In genomic region chr9:85117831-85118230, GRCh38 we compare ENCODE assay signal across 21 cellular contexts.
"Had no signal": no experiment of that assay in that cellular context is flagged by ENCODE, and none has a peak within 500 bp of the region (broad histone marks: within the 10 kb centered on the region; RNA-seq: fewer than 3 reads in every experiment).

No MANE protein-coding gene starts in this region.

- H3K36me3 ChIP-seq: ascending aorta, tibial nerve, WERI-Rb-1 had no signal

- H3K36me3 Mint-ChIP-seq: activated naive CD4-positive, alpha-beta T cell treated with anti-CD3 and anti-CD28 coated beads, Interleukin-2, amount 50 U/mL, for 24 hours had no signal

- ATAC-seq: activated T-cell treated with anti-CD3 and anti-CD28 coated beads, Interleukin-2, amount 50 U/mL, for 72 hours; left lobe of liver; stimulated activated naive CD8-positive, alpha-beta T cell treated with anti-CD3 and anti-CD28 coated beads, Interleukin-15, Interleukin-2, amounts not matched to agents 100 U/mL and 50 U/mL, for 24 hours had no signal

- H3K9me3 ChIP-seq: ascending aorta had no signal

- H3K4me3 ChIP-seq: ascending aorta, lung, tibial nerve had no signal

- H3K27ac Mint-ChIP-seq: activated naive CD4-positive, alpha-beta T cell treated with anti-CD3 and anti-CD28 coated beads, Interleukin-2, amount 50 U/mL, for 24 hours; activated T-cell treated with anti-CD3 and anti-CD28 coated beads, Interleukin-2, amount 50 U/mL, for 72 hours; nephron progenitor cell had no signal

- H3K4me1 ChIP-seq: ascending aorta, tibial nerve had no signal

- H3K27ac ChIP-seq: ascending aorta, tibial nerve, WERI-Rb-1 had no signal

- DNase-seq: activated CD4-positive, alpha-beta T cell treated with anti-CD3 and anti-CD28 coated beads for 1 hour; activated CD4-positive, alpha-beta T cell treated with anti-CD3 and anti-CD28 coated beads, Interleukin-2, amount 50 U/mL, for 4 hours; activated effector memory CD4-positive, alpha-beta T cell treated with anti-CD3 and anti-CD28 coated beads, Interleukin-2, amount 50 U/mL, for 16 hours; activated T-cell treated with anti-CD3 and anti-CD28 coated beads, Interleukin-2, amount 50 U/mL, for 72 hours; effector CD8-positive, alpha-beta T cell; hippocampal formation; midbrain; nephron progenitor cell; nucleus accumbens; posterior cingulate gyrus; retina; stimulated activated CD4-positive, alpha-beta T cell treated with anti-CD3 and anti-CD28 coated beads, Interleukin-12 subunit alpha, Interleukin-12 subunit beta, amount 100 ng/mL, for 4 hours; stimulated activated CD4-positive, alpha-beta T cell treated with anti-CD3 and anti-CD28 coated beads, Interleukin-1b, Interleukin-23, amount 100 ng/mL, for 48 hours; stimulated activated naive CD8-positive, alpha-beta T cell treated with anti-CD3 and anti-CD28 coated beads, Interleukin-15, Interleukin-2, amounts not matched to agents 100 U/mL and 50 U/mL, for 24 hours; T-helper 2 cell; WERI-Rb-1 had no signal

- H3K4me1 Mint-ChIP-seq: activated naive CD4-positive, alpha-beta T cell treated with anti-CD3 and anti-CD28 coated beads, Interleukin-2, amount 50 U/mL, for 24 hours; nephron progenitor cell had no signal

- H3K4me3 Mint-ChIP-seq: activated naive CD4-positive, alpha-beta T cell treated with anti-CD3 and anti-CD28 coated beads, Interleukin-2, amount 50 U/mL, for 24 hours; activated T-cell treated with anti-CD3 and anti-CD28 coated beads, Interleukin-2, amount 50 U/mL, for 72 hours; nephron progenitor cell had no signal

- H3K27me3 ChIP-seq: ascending aorta, tibial nerve had no signal

- H3K9me3 Mint-ChIP-seq: activated naive CD4-positive, alpha-beta T cell treated with anti-CD3 and anti-CD28 coated beads, Interleukin-2, amount 50 U/mL, for 24 hours had no signal
